6 cellular contexts compared by ENCODE assay signal in the genomic region with DNA sequence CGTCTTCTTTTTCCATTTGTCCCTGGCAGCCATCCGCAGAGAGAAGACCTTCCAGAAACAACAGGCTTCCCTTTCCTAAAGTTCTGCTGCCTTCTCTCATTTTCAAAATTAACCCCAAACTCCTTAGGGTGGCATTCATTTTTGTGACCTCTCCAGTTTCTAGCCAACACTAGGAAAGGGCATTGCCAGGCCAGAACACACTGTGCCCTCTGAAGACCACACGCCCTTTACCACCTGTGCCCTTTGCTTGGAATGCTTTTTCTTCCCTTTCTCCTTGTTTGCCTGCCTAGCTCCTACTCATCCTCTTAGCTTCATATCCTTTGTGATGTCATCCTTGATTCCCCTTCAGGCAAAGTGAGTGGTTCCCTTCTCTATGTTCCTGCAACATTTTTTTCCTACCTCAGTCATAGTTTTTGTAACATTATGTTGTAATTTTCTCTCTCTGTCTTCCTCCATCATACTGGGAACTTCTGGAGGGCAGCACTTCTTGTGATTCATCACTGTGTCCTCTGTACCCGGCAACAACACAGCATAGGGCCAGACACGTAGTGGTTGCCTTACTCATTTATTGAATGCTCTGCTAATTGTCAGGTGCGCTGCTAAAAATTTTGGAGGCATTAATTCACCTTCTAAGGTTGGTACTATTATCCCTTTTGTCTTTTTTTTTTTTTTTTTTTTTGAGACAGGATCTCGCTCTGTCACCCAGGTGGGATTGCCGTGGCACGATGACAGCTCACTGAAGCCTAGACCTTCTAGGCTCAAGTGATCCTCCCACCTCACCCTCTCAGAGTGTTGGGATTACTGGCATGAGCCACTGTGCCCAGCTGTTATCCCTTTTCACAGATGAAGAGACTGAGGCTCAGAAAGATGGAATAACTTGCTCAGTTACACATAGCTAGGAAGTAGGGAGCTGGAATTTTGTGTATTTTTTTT. TPM values are rescaled to one million over a fixed set of nuclear protein-coding genes. Genes with fewer than 3 reads are reported as not detected.
DNase-seq lines count a peak whose midpoint lies in the region; ATAC-seq and TF ChIP-seq lines count a peak whose summit lies in the region.

No MANE protein-coding gene starts in this region.

- peak overlapping the region; percentile 83 for H3K4me2 ChIP-seq in OCI-LY7 (ENCODE audit: low read length)

- no peaks in the 10 kb centered on the region for H3K27me3 ChIP-seq in upper lobe of left lung

- TF ChIP-seq CTCF in AG04449 (IDR thresholded peaks at IDR 0.05; ENCODE audit: insufficient read depth, low read length, missing control alignments) (no peak), OCI-LY7 (conservative IDR thresholded peaks at IDR 0.05; ENCODE audit: low read length) (no peak), upper lobe of left lung (IDR thresholded peaks at IDR 0.05) (no peak)

- H3K79me2 ChIP-seq in OCI-LY7 (ENCODE audit: insufficient read depth, low read depth, low read length): peaks cover 20% of the 10 kb centered on the region

- H4K20me1 ChIP-seq in OCI-LY7 (ENCODE audit: insufficient read depth, low read length): peaks cover 10% of the 10 kb centered on the region

- CTCF ChIA-PET in AG04449 (lab: Yijun Ruan, JAX) (interaction anchor here (0.9 to 6.8 kb wide), 7 partner anchors 17 to 751 kb away, joined by 3 to 56 read pairs (median 3); a partner anchor contains a TSS), OCI-LY7 (lab: Charles Lee; ENCODE audit: unreplicated experiment) (interaction anchor here (0.9 kb wide), 1 partner anchor 23 kb away, joined by 6 read pairs; no protein-coding TSS in a partner anchor)

- no peak overlapping the region for H2AFZ ChIP-seq in OCI-LY7 (ENCODE audit: low read length)

- H3K36me3 ChIP-seq in OCI-LY7 (ENCODE audit: insufficient read depth, low read length) (peaks cover 46% of the 10 kb centered on the region), upper lobe of left lung (peaks cover 18 to 47% (median 31%) of the 10 kb centered on the region in 4 donors)

- intact Hi-C loops in OCI-LY7 (cut with micrococcal nuclease; ENCODE audit: unreplicated experiment): loop anchor here (10.0 kb wide), 1 partner anchor 336 kb away; a partner anchor contains a TSS
- intact Hi-C loops in left ventricle myocardium superior (cut with micrococcal nuclease): no loop called here

- BruUV-seq in OCI-LY7 (replicated peaks; lab: Mats Ljungman, UMichigan): TSS peak; percentile 59

- H3K4me1 ChIP-seq in OCI-LY7 (ENCODE audit: insufficient read depth, low read length, poor library complexity, severe bottlenecking) (peaks cover 8% of the 10 kb centered on the region), upper lobe of left lung (peaks cover 21 to 41% (median 28%) of the 10 kb centered on the region in 4 donors)

- H3K9me2 ChIP-seq in OCI-LY7 (ENCODE audit: insufficient read depth, low read length): no peaks in the 10 kb centered on the region

- peak in 2 of 4 donors; percentile 7 to 50 for TF ChIP-seq EP300 in upper lobe of left lung (IDR thresholded peaks at IDR 0.05)

- peak in 1 of 4 donors; percentile 32 for TF ChIP-seq POLR2A in upper lobe of left lung (IDR thresholded peaks at IDR 0.05)

- DNase-seq in AG04449 (ENCODE audit: low read depth, low spot score): peak; percentile 52
- no peak for DNase-seq in OCI-LY7 (ENCODE audit: low spot score)
- DNase-seq in left ventricle myocardium superior: peak; percentile 26
- peak in 1 of 2 donors; percentile 63 for DNase-seq in upper lobe of left lung
- DNase-seq in DMS53 (lab: John Stamatoyannopoulos, UW): no peak

- ATAC-seq in left ventricle myocardium superior (peak; percentile 4), upper lobe of left lung (ENCODE audit: low FRiP score in 2 of 2) (peak; percentile 13 to 23), HG03135 (IDR thresholded peaks at IDR 0.05; ENCODE audit: unreplicated experiment) (no peak)

- WGBS in upper lobe of left lung, 2 donors: 55 to 57% methylated on average over 9 of the region's 9 CpGs

- H3K27ac ChIP-seq in OCI-LY7 (ENCODE audit: low read depth, low read length, poor library complexity, severe bottlenecking): no peak overlapping the region
- H3K27ac ChIP-seq in upper lobe of left lung: peak overlapping the region; percentile 95 to 97 (median 97)

- H3K9me3 ChIP-seq in OCI-LY7 (ENCODE audit: low read length) (no peaks in the 10 kb centered on the region), upper lobe of left lung (no peaks in the 10 kb centered on the region)

- H3K4me3 ChIP-seq in AG04449 (ENCODE audit: low read depth, low read length) (peak overlapping the region; percentile 60), OCI-LY7 (ENCODE audit: low read depth, low read length, poor library complexity, severe bottlenecking) (peak overlapping the region; percentile 81), upper lobe of left lung (peak overlapping the region; percentile 69 to 98 (median 78))

- POLR2A ChIA-PET in AG04449 (lab: Yijun Ruan, JAX) (interaction anchor here (1.0 to 1.6 kb wide), 13 partner anchors 10 to 341 kb away, joined by 3 to 12 read pairs (median 4); a partner anchor contains a TSS), OCI-LY7 (lab: Charles Lee) (interaction anchor here (0.7 to 2.8 kb wide), 10 partner anchors 11 to 165 kb away, joined by 3 to 16 read pairs (median 4); a partner anchor contains a TSS)

RNA-seq across cellular contexts. Expression of a gene that starts 1.0 kb away (rescaled TPM):
- total RNA-seq in OCI-LY7 (2014; rRNA removed; shearing (Covaris generic)): 86.9 and 89.1 TPM in 2 replicates
- total RNA-seq in OCI-LY7 (2022) (95.3 and 102 TPM in 2 replicates), left ventricle myocardium superior (77.4 TPM), upper lobe of left lung (100 to 1,000 TPM in 1 of 6 donors, 10 to 100 TPM in 5; 73.9 to 144 (median 83.6) TPM)

RNA-seq across cellular contexts. Expression of a gene that starts 10.3 kb away (rescaled TPM):
- total RNA-seq in OCI-LY7 (2014; rRNA removed; shearing (Covaris generic)): 25.0 and 40.4 TPM in 2 replicates
- 36.5 and 39.0 TPM in 2 replicates for total RNA-seq in OCI-LY7 (2022)
- 90.5 TPM for total RNA-seq in left ventricle myocardium superior
- 10 to 100 TPM; 23.2 to 64.4 (median 39.3) TPM for total RNA-seq in upper lobe of left lung

RNA-seq across cellular contexts. Expression of a gene that starts 17.0 kb away (rescaled TPM):
- not detected in 2 replicates for total RNA-seq in OCI-LY7 (2014; rRNA removed; shearing (Covaris generic))
- total RNA-seq in OCI-LY7 (2022) (not detected in 2 replicates), left ventricle myocardium superior (not detected), upper lobe of left lung (100 to 1,000 TPM in 3 of 6 donors, 10 to 100 TPM in 3; 59.7 to 155 (median 109) TPM)

RNA-seq across cellular contexts. Expression of a gene that starts 23.9 kb away (rescaled TPM):
- total RNA-seq in OCI-LY7 (2014; rRNA removed; shearing (Covaris generic)): 68.8 and 69.3 TPM in 2 replicates
- total RNA-seq in OCI-LY7 (2022) (60.1 and 70.2 TPM in 2 replicates), left ventricle myocardium superior (39.9 TPM), upper lobe of left lung (100 to 1,000 TPM in 1 of 6 donors, 10 to 100 TPM in 5; 37.7 to 105 (median 61.4) TPM)

RNA-seq across cellular contexts. Expression of a gene that starts 29.7 kb away (rescaled TPM):
- 3.7 and 4.4 TPM in 2 replicates for total RNA-seq in OCI-LY7 (2014; rRNA removed; shearing (Covaris generic))
- total RNA-seq in OCI-LY7 (2022) (5.7 and 6.1 TPM in 2 replicates), left ventricle myocardium superior (0.87 TPM), upper lobe of left lung (1 to 10 TPM in 5 of 6 donors, under 1 TPM in 1; 0.91 to 8.4 (median 3.0) TPM)

Comparison
In these comparisons a context has a peak if more than half of its experiments do, and no peak if none do; other contexts are left out.
1. DNase-seq: peak in AG04449 (single experiment) and left ventricle myocardium superior (single experiment); none in OCI-LY7 (single experiment) and DMS53 (single experiment).
2. RNA of a gene that starts 17.0 kb away (total RNA-seq): 59.7 to 155 TPM in upper lobe of left lung; not detected in OCI-LY7 and not detected in left ventricle myocardium superior (single experiment); every median in the first group is over 10 times any median in the second.
3. Peak in every context shown above with its lines, with median percentiles within 50 percentile points of each other: H3K4me3 ChIP-seq.